In the genomic region with DNA sequence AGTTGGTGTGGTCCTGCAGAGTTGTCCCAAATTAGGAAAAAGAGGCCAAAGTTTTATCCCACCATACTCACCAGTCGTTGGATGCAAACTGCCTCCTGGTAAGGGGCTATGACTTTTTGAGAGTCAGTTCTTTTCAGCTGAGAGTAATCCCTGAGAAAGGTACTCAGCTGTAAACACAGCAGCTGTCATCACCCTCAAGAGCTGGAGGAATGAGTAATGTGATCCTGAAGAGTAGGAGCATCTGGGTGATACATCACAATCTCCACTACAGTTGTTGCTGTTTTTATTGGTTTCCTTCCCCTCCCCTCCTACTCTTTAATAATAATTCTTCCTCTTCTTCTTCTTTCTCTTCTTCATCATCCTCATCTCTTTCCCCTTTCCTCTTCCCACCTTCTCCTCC, we compare ENCODE assay signal across 20 cellular contexts.
"Had no signal": no experiment of that assay in that cellular context is flagged by ENCODE, and none has a peak within 500 bp of the region (broad histone marks: within the 10 kb centered on the region; RNA-seq: fewer than 3 reads in every experiment).

No MANE protein-coding gene starts in this region.

- DNase-seq: activated CD4-positive, alpha-beta T cell treated with anti-CD3 and anti-CD28 coated beads for 1 hour; activated CD4-positive, alpha-beta T cell treated with anti-CD3 and anti-CD28 coated beads, Interleukin-2, amount 50 U/mL, for 48 hours; activated naive CD4-positive, alpha-beta T cell; activated naive CD8-positive, alpha-beta T cell treated with anti-CD3 and anti-CD28 coated beads for 36 hours; amniotic stem cell; dermis blood vessel endothelial cell; foreskin keratinocyte; hippocampal formation; nucleus accumbens; sigmoid colon; spleen; stimulated activated CD8-positive, alpha-beta memory T cell treated with anti-CD3 and anti-CD28 coated beads, Interleukin-4, amount 100 ng/mL, for 48 hours; stimulated activated naive CD4-positive, alpha-beta T cell treated with Interleukin-2 at 50 U/mL for 16 hours; T-helper 2 cell had no signal

- H3K9me3 Mint-ChIP-seq: activated naive CD8-positive, alpha-beta T cell treated with anti-CD3 and anti-CD28 coated beads for 36 hours had no signal

- H3K27me3 ChIP-seq: foreskin keratinocyte, sigmoid colon, spleen, tibial nerve had no signal

- H3K27ac ChIP-seq: epithelial cell of prostate, foreskin keratinocyte, sigmoid colon, spleen, tibial nerve, VCaP had no signal

- H3K4me3 Mint-ChIP-seq: activated naive CD8-positive, alpha-beta T cell treated with anti-CD3 and anti-CD28 coated beads for 36 hours; nephron had no signal

- H3K27me3 Mint-ChIP-seq: activated naive CD8-positive, alpha-beta T cell treated with anti-CD3 and anti-CD28 coated beads for 36 hours had no signal

- H3K36me3 Mint-ChIP-seq: activated naive CD8-positive, alpha-beta T cell treated with anti-CD3 and anti-CD28 coated beads for 36 hours had no signal

- H3K36me3 ChIP-seq: sigmoid colon, spleen, tibial nerve had no signal

- H3K27ac Mint-ChIP-seq: activated naive CD8-positive, alpha-beta T cell treated with anti-CD3 and anti-CD28 coated beads for 36 hours; nephron had no signal

- ATAC-seq: foreskin keratinocyte, left lobe of liver had no signal

- H3K4me3 ChIP-seq: lung, sigmoid colon, spleen, tibial nerve had no signal

- H3K4me1 ChIP-seq: foreskin keratinocyte had no signal
